ENCODE assay signal across 26 cellular contexts in genomic region chr22:19199479-19199878, GRCh38. TPM values are rescaled to one million over a fixed set of nuclear protein-coding genes. Genes with fewer than 3 reads are reported as not detected.
A peak's percentile ranks its signal among the peaks of the same experiment; 100 is the strongest.
DNase-seq lines count a peak whose midpoint lies in the region; FAIRE-seq and TF ChIP-seq lines count a peak whose summit lies in the region.
"Had no signal": no experiment of that assay in that cellular context is flagged by ENCODE, and none has a peak within 500 bp of the region (broad histone marks: within the 10 kb centered on the region; RNA-seq: fewer than 3 reads in every experiment).

No MANE protein-coding gene starts in this region.

- no peaks in the 10 kb centered on the region for H3K9me1 ChIP-seq in keratinocyte (ENCODE audit: control insufficient read depth, extremely low read depth, insufficient read depth, low read length)

- TF ChIP-seq CTCF in keratinocyte (optimal IDR thresholded peaks at IDR 0.05 in 1 of 3, IDR thresholded peaks at IDR 0.05 in 1 of 3, conservative IDR thresholded peaks at IDR 0.05 in 1 of 3; ENCODE audit: extremely low read depth in 1 of 3, insufficient read depth in 2 of 3, low read length in 3 of 3) (no peak), sigmoid colon (IDR thresholded peaks at IDR 0.05) (no peak), adrenal gland (IDR thresholded peaks at IDR 0.05) (no peak)

- peak; percentile 17 for FAIRE-seq in keratinocyte (lab: Jason Lieb, UNC)
- FAIRE-seq: A549, D721Med, GM12878, GM19239 had no signal

- TF ChIP-seq POLR2A in sigmoid colon (IDR thresholded peaks at IDR 0.05) (no peak), adrenal gland (IDR thresholded peaks at IDR 0.05) (no peak)

- H3K9me3 ChIP-seq in keratinocyte (ENCODE audit: control insufficient read depth, low read depth, low read length) (no peaks in the 10 kb centered on the region), sigmoid colon (no peaks in the 10 kb centered on the region), adrenal gland (replicated peaks in 1 of 3) (no peaks in the 10 kb centered on the region)
- H3K9me3 ChIP-seq: A549, BE2C had no signal

- in situ Hi-C loops in SK-MEL-5 (cut with HindIII; ENCODE audit: low pct_unique_long_range_greater_than_20kb, low sequenced_read_pairs) = no loop called here

- no peak overlapping the region for H3K9ac ChIP-seq in keratinocyte (ENCODE audit: control insufficient read depth, extremely low read depth, insufficient read depth, low read length)
- H3K9ac ChIP-seq: BLaER1 treated with 17β-estradiol and CSF1 and Interleukin-3, amounts not matched to agents 10 nM and 100 nM; GM23248 had no signal

- H3K4me3 ChIP-seq in keratinocyte (ENCODE audit: control insufficient read depth in 2 of 3, extremely low read depth in 1 of 3, insufficient read depth in 2 of 3, low read depth in 1 of 3, low read length in 3 of 3) = no peak overlapping the region
- H3K4me3 ChIP-seq in sigmoid colon = no peak overlapping the region
- H3K4me3 ChIP-seq in adrenal gland = no peak overlapping the region
- H3K4me3 ChIP-seq: A549; BLaER1 treated with 17β-estradiol and CSF1 and Interleukin-3, amounts not matched to agents 10 nM and 100 nM; GM12878; GM23248 had no signal

- no peaks in the 10 kb centered on the region for H4K20me1 ChIP-seq in keratinocyte (ENCODE audit: control insufficient read depth, extremely low read depth, insufficient read depth, low read length)
- H4K20me1 ChIP-seq: BLaER1 treated with 17β-estradiol and CSF1 and Interleukin-3, amounts not matched to agents 10 nM and 100 nM had no signal

- H3K79me2 ChIP-seq in keratinocyte (ENCODE audit: control insufficient read depth, insufficient read depth, low read length) = no peaks in the 10 kb centered on the region

- H2AFZ ChIP-seq in keratinocyte (ENCODE audit: control insufficient read depth, low read length) = no peak overlapping the region
- H2AFZ ChIP-seq: GM23248 had no signal

- dilution Hi-C loops in keratinocyte (cut with MboI; ENCODE audit: extremely low pct_ligation_motif_present, low sequenced_read_pairs) = no loop called here

- H3K27ac ChIP-seq in keratinocyte (ENCODE audit: control insufficient read depth, insufficient read depth, low read length) (no peak overlapping the region), sigmoid colon (no peak overlapping the region), adrenal gland (no peak overlapping the region)
- H3K27ac ChIP-seq: A549; BLaER1 treated with 17β-estradiol and CSF1 and Interleukin-3, amounts not matched to agents 10 nM and 100 nM; GM23248 had no signal

- no peak overlapping the region for H3K4me2 ChIP-seq in keratinocyte (ENCODE audit: control insufficient read depth, extremely low read depth, insufficient read depth, low read depth, low read length)
- H3K4me2 ChIP-seq: A549; BLaER1 treated with 17β-estradiol and CSF1 and Interleukin-3, amounts not matched to agents 10 nM and 100 nM had no signal

- H3K4me1 ChIP-seq in keratinocyte (ENCODE audit: control insufficient read depth, extremely low read depth, insufficient read depth, low read length) = no peaks in the 10 kb centered on the region
- no peaks in the 10 kb centered on the region for H3K4me1 ChIP-seq in sigmoid colon
- H3K4me1 ChIP-seq in adrenal gland (replicated peaks in 1 of 2) = no peaks in the 10 kb centered on the region
- H3K4me1 ChIP-seq: A549, BE2C had no signal

- TF ChIP-seq EP300 in sigmoid colon (IDR thresholded peaks at IDR 0.05) = no peak

- DNase-seq in SK-MEL-5 (ENCODE audit: low read depth, low spot score) (peak; percentile 32), epidermal melanocyte (ENCODE audit: insufficient read length, low spot score) (peak; percentile 23), keratinocyte (ENCODE audit: low read depth, low spot score) (no peak), sigmoid colon (peak; percentile 13), amniotic stem cell (lab: John Stamatoyannopoulos, UW) (no peak), adrenal gland (no peak), cerebellar cortex (ENCODE audit: low spot score) (no peak)
- DNase-seq: 8988T; ACHN; AML-193; BE2C; CD4-positive, alpha-beta T cell; CD8-positive, alpha-beta memory T cell; DMS 273 treated with DMSO at 0.1 percent for 48 hours; DMS79; EL; GDM1; GM23248; H9 had no signal

- intact Hi-C loops in sigmoid colon (cut with DNase I) = no loop called here
- intact Hi-C loops in adrenal gland (cut with DNase I) = no loop called here

- H3K36me3 ChIP-seq in keratinocyte (ENCODE audit: control insufficient read depth in 2 of 2, extremely low read depth in 1 of 2, insufficient read depth in 2 of 2, low read length in 2 of 2) = peaks cover 19 to 21% of the 10 kb centered on the region in 2 experiments
- peaks cover 0 to 3% (median 0%) of the 10 kb centered on the region in 4 donors for H3K36me3 ChIP-seq in sigmoid colon
- no peaks in the 10 kb centered on the region for H3K36me3 ChIP-seq in adrenal gland (replicated peaks in 1 of 2)
- H3K36me3 ChIP-seq: BE2C had no signal

- WGBS in sigmoid colon, 2 donors = 91 to 92% methylated on average over 8 of the region's 8 CpGs
- 89 to 94% (median 89%) methylated on average over 8 of the region's 8 CpGs for WGBS in adrenal gland, 4 donors

- H3K27me3 ChIP-seq in keratinocyte (ENCODE audit: control insufficient read depth, extremely low read depth, insufficient read depth, low read length) = no peaks in the 10 kb centered on the region
- no peaks in the 10 kb centered on the region for H3K27me3 ChIP-seq in sigmoid colon
- H3K27me3 ChIP-seq in adrenal gland = no peaks in the 10 kb centered on the region
- H3K27me3 ChIP-seq: BE2C; BLaER1 treated with 17β-estradiol and CSF1 and Interleukin-3, amounts not matched to agents 10 nM and 100 nM had no signal

RNA-seq across cellular contexts. Expression of gene SLC25A1, which starts 20.9 kb away (rescaled TPM):
- total RNA-seq in SK-MEL-5 (2014; rRNA removed; shearing (Covaris generic)) = 47.6 and 54.8 TPM in 2 replicates
- 91.3 and 93.0 TPM in 2 replicates for polyA plus RNA-seq in SK-MEL-5 (2015; cell fraction: cytosol; rRNA removed)
- polyA plus RNA-seq in SK-MEL-5 (2015; cell fraction: nucleus; rRNA removed) = 39.5 and 83.6 TPM in 2 replicates
- polyA plus RNA-seq in keratinocyte (27.7 to 61.6 TPM (median 37.2 TPM) in 3 replicates), sigmoid colon (100 to 1,000 TPM in 2 of 3 donors, 10 to 100 TPM in 1; 72.1 to 146 (median 119) TPM), adrenal gland (10 to 100 TPM; 59.2 to 89.9 (median 71.1) TPM)
- polyA plus RNA-seq in keratinocyte (2011; ENCODE audit: low read depth) = 11.9 TPM
- polyA plus RNA-seq in keratinocyte (2011; cell fraction: cytosol; rRNA removed) = 36.3 and 86.3 TPM in 2 replicates
- 35.0 and 40.1 TPM in 2 replicates for polyA plus RNA-seq in keratinocyte (2011; cell fraction: nucleus; rRNA removed)
- 46.2 and 108 TPM in 2 replicates for polyA plus RNA-seq in keratinocyte (2012; ENCODE audit: low replicate concordance)
- 41.3 to 114 TPM (median 57.3 TPM) in 3 replicates for polyA minus RNA-seq in keratinocyte
- polyA minus RNA-seq in keratinocyte (2011; cell fraction: cytosol; rRNA and poly(A)+ RNA removed) = 133 TPM
- polyA minus RNA-seq in keratinocyte (2011; cell fraction: nucleus; rRNA and poly(A)+ RNA removed) = 14.7 and 18.0 TPM in 2 replicates
- total RNA-seq in sigmoid colon (10 to 100 TPM; 28.2 to 45.3 (median 33.4) TPM), adrenal gland (100 to 1,000 TPM in 6 of 8 donors, 10 to 100 TPM in 2; 99.0 to 170 (median 128) TPM)

RNA-seq across cellular contexts. Expression of gene GSC2, which starts 49.4 kb away (rescaled TPM):
- total RNA-seq in SK-MEL-5 (2014; rRNA removed; shearing (Covaris generic)) = not detected in 2 replicates
- polyA plus RNA-seq in SK-MEL-5 (2015; cell fraction: cytosol; rRNA removed) = not detected in 2 replicates
- not detected in 2 replicates for polyA plus RNA-seq in SK-MEL-5 (2015; cell fraction: nucleus; rRNA removed)
- polyA plus RNA-seq in keratinocyte (not detected in 3 replicates), sigmoid colon (not detected), adrenal gland (not detected)
- polyA plus RNA-seq in keratinocyte (2011; ENCODE audit: low read depth) = not detected
- not detected in 2 replicates for polyA plus RNA-seq in keratinocyte (2011; cell fraction: cytosol; rRNA removed)
- polyA plus RNA-seq in keratinocyte (2011; cell fraction: nucleus; rRNA removed) = not detected in 2 replicates
- not detected in 2 replicates for polyA plus RNA-seq in keratinocyte (2012; ENCODE audit: low replicate concordance)
- not detected in 3 replicates for polyA minus RNA-seq in keratinocyte
- polyA minus RNA-seq in keratinocyte (2011; cell fraction: cytosol; rRNA and poly(A)+ RNA removed) = not detected
- polyA minus RNA-seq in keratinocyte (2011; cell fraction: nucleus; rRNA and poly(A)+ RNA removed) = not detected in 2 replicates
- total RNA-seq in sigmoid colon (not detected), adrenal gland (not detected)
- total RNA-seq: CD4-positive, alpha-beta T cell; CD8-positive, alpha-beta memory T cell; GM12878; GM23248; H4 had no signal
- polyA plus RNA-seq: A549; CD14-positive monocyte; CD8-positive, alpha-beta memory T cell; GM12878; GM23248 had no signal

RNA-seq across cellular contexts. Expression of gene ESS2, which starts 55.0 kb away (rescaled TPM):
- total RNA-seq in SK-MEL-5 (2014; rRNA removed; shearing (Covaris generic)) = 18.7 and 18.9 TPM in 2 replicates
- polyA plus RNA-seq in SK-MEL-5 (2015; cell fraction: cytosol; rRNA removed) = 26.3 and 30.9 TPM in 2 replicates
- polyA plus RNA-seq in SK-MEL-5 (2015; cell fraction: nucleus; rRNA removed) = 28.7 and 37.9 TPM in 2 replicates
- polyA plus RNA-seq in keratinocyte (10.0 to 16.5 TPM (median 10.7 TPM) in 3 replicates), sigmoid colon (10 to 100 TPM in 1 of 3 donors, 1 to 10 TPM in 2; 7.2 to 12.9 (median 7.4) TPM), adrenal gland (10 to 100 TPM in 2 of 3 donors, 1 to 10 TPM in 1; 4.2 to 36.4 (median 35.0) TPM)
- 8.0 TPM for polyA plus RNA-seq in keratinocyte (2011; ENCODE audit: low read depth)
- polyA plus RNA-seq in keratinocyte (2011; cell fraction: cytosol; rRNA removed) = 6.2 and 13.5 TPM in 2 replicates
- polyA plus RNA-seq in keratinocyte (2011; cell fraction: nucleus; rRNA removed) = 13.5 and 17.6 TPM in 2 replicates
- polyA plus RNA-seq in keratinocyte (2012; ENCODE audit: low replicate concordance) = 13.4 and 13.5 TPM in 2 replicates
- polyA minus RNA-seq in keratinocyte = 3.6 to 8.2 TPM (median 6.0 TPM) in 3 replicates
- polyA minus RNA-seq in keratinocyte (2011; cell fraction: cytosol; rRNA and poly(A)+ RNA removed) = 9.8 TPM
- polyA minus RNA-seq in keratinocyte (2011; cell fraction: nucleus; rRNA and poly(A)+ RNA removed) = 4.6 and 8.5 TPM in 2 replicates
- total RNA-seq in sigmoid colon (10 to 100 TPM; 12.9 to 15.5 (median 14.0) TPM), adrenal gland (10 to 100 TPM; 12.1 to 20.4 (median 16.2) TPM)

Comparison
In these comparisons a context has a peak if more than half of its experiments do, and no peak if none do; other contexts are left out.
1. DNase-seq: peak in SK-MEL-5 (single experiment), epidermal melanocyte (single experiment) and sigmoid colon (single experiment); none in keratinocyte (single experiment), amniotic stem cell (single experiment), adrenal gland (0 of 7) and cerebellar cortex (single experiment).